19 cellular contexts compared by ENCODE assay signal in genomic region chr16:18855196-18855595, GRCh38. TPM values are rescaled to one million over a fixed set of nuclear protein-coding genes. Genes with fewer than 3 reads are reported as not detected.
DNase-seq lines count a peak whose midpoint lies in the region; ATAC-seq and TF ChIP-seq lines count a peak whose summit lies in the region.
"Had no signal": no experiment of that assay in that cellular context is flagged by ENCODE, and none has a peak within 500 bp of the region (broad histone marks: within the 10 kb centered on the region; RNA-seq: fewer than 3 reads in every experiment).

No MANE protein-coding gene starts in this region.

- peaks cover 73% of the 10 kb centered on the region for H3K36me3 Mint-ChIP-seq in stimulated activated naive CD8-positive, alpha-beta T cell treated with anti-CD3 and anti-CD28 coated beads, Interleukin-15, Interleukin-2, amounts not matched to agents 100 ng/mL and 50 ng/mL, for 24 hours (ENCODE audit: low read depth)
- H3K36me3 Mint-ChIP-seq in activated T-helper 17 cell treated with anti-CD3 and anti-CD28 coated beads, Interleukin-2, amount 50 U/mL, for 72 hours (ENCODE audit: low read depth), result peaks cover 99% of the 10 kb centered on the region
- peaks cover 0 to 89% (median 18%) of the 10 kb centered on the region in 3 donors for H3K36me3 Mint-ChIP-seq in naive thymus-derived CD8-positive, alpha-beta T cell

- ATAC-seq in stimulated activated naive CD8-positive, alpha-beta T cell treated with anti-CD3 and anti-CD28 coated beads, Interleukin-15, Interleukin-2, amounts not matched to agents 100 U/mL and 50 U/mL, for 24 hours, result no peak
- no peak for ATAC-seq in activated T-helper 17 cell treated with anti-CD3 and anti-CD28 coated beads, Interleukin-2, amount 50 U/mL, for 72 hours (replicated peaks)
- ATAC-seq in naive thymus-derived CD8-positive, alpha-beta T cell, result no peak
- ATAC-seq in HG03457 (IDR thresholded peaks at IDR 0.05; ENCODE audit: unreplicated experiment) (no peak), right cardiac atrium (no peak)

- H3K4me1 Mint-ChIP-seq in stimulated activated naive CD8-positive, alpha-beta T cell treated with anti-CD3 and anti-CD28 coated beads, Interleukin-15, Interleukin-2, amounts not matched to agents 100 ng/mL and 50 ng/mL, for 24 hours (ENCODE audit: low read depth), result peaks cover 27% of the 10 kb centered on the region
- H3K4me1 Mint-ChIP-seq in activated T-helper 17 cell treated with anti-CD3 and anti-CD28 coated beads, Interleukin-2, amount 50 U/mL, for 72 hours, result peaks cover 11% of the 10 kb centered on the region
- peaks cover 0 to 11% (median 7%) of the 10 kb centered on the region in 4 donors for H3K4me1 Mint-ChIP-seq in naive thymus-derived CD8-positive, alpha-beta T cell

- H3K27me3 Mint-ChIP-seq in stimulated activated naive CD8-positive, alpha-beta T cell treated with anti-CD3 and anti-CD28 coated beads, Interleukin-15, Interleukin-2, amounts not matched to agents 100 ng/mL and 50 ng/mL, for 24 hours, result no peaks in the 10 kb centered on the region
- H3K27me3 Mint-ChIP-seq in activated T-helper 17 cell treated with anti-CD3 and anti-CD28 coated beads, Interleukin-2, amount 50 U/mL, for 72 hours, result no peaks in the 10 kb centered on the region
- no peaks in the 10 kb centered on the region for H3K27me3 Mint-ChIP-seq in naive thymus-derived CD8-positive, alpha-beta T cell
- H3K27me3 Mint-ChIP-seq: activated naive CD8-positive, alpha-beta T cell treated with anti-CD3 and anti-CD28 coated beads, Interleukin-2, amount 10 ng/mL, durations not matched to agents 7 days and 5 days had no signal

- POLR2A ChIA-PET in naive thymus-derived CD8-positive, alpha-beta T cell (lab: Charles Lee), result no interaction called here

- no peak for TF ChIP-seq CTCF in ascending aorta (IDR thresholded peaks at IDR 0.05)

- DNase-seq in stimulated activated naive CD8-positive, alpha-beta T cell treated with anti-CD3 and anti-CD28 coated beads, Interleukin-15, Interleukin-2, amounts not matched to agents 100 U/mL and 50 U/mL, for 24 hours, result no peak
- DNase-seq in naive thymus-derived CD8-positive, alpha-beta T cell, result no peak
- no peak for DNase-seq in ascending aorta (ENCODE audit: low spot score in 2 of 2)
- DNase-seq in right cardiac atrium, result no peak
- DNase-seq: activated naive CD8-positive, alpha-beta T cell treated with anti-CD3 and anti-CD28 coated beads, Interleukin-2, amount 10 ng/mL, durations not matched to agents 7 days and 5 days; activated T-cell treated with anti-CD3 and anti-CD28 coated beads for 4 hours; cerebellar nuclear complex; NCI-H1092 treated with DMSO at 0.1 percent for 48 hours; NCI-H1930; NCI-H2227 treated with DMSO at 0.1 percent for 48 hours; stimulated activated CD4-positive, alpha-beta T cell treated with anti-CD3 and anti-CD28 coated beads, Interleukin-2, amount 100 ng/mL, for 24 hours; T-helper 2 cell had no signal

- no peaks in the 10 kb centered on the region for H3K9me3 Mint-ChIP-seq in stimulated activated naive CD8-positive, alpha-beta T cell treated with anti-CD3 and anti-CD28 coated beads, Interleukin-15, Interleukin-2, amounts not matched to agents 100 ng/mL and 50 ng/mL, for 24 hours
- H3K9me3 Mint-ChIP-seq in activated T-helper 17 cell treated with anti-CD3 and anti-CD28 coated beads, Interleukin-2, amount 50 U/mL, for 72 hours, result no peaks in the 10 kb centered on the region
- no peaks in the 10 kb centered on the region for H3K9me3 Mint-ChIP-seq in naive thymus-derived CD8-positive, alpha-beta T cell
- H3K9me3 Mint-ChIP-seq: activated naive CD8-positive, alpha-beta T cell treated with anti-CD3 and anti-CD28 coated beads, Interleukin-2, amount 10 ng/mL, durations not matched to agents 7 days and 5 days had no signal

- intact Hi-C loops in ascending aorta (cut with DNase I), result no loop called here
- intact Hi-C loops in right cardiac atrium (cut with DNase I), result no loop called here

- H3K36me3 ChIP-seq in ascending aorta, result peaks cover 36 to 56% of the 10 kb centered on the region in 2 donors

- WGBS in right cardiac atrium, result 98% methylated on average over 1 of the region's 1 CpG

- no peaks in the 10 kb centered on the region for H3K27me3 ChIP-seq in ascending aorta
- H3K27me3 ChIP-seq in right cardiac atrium (ENCODE audit: control insufficient read depth, insufficient read depth), result no peaks in the 10 kb centered on the region
- H3K27me3 ChIP-seq: SJSA1, vagina had no signal

- H3K4me3 ChIP-seq in ascending aorta (no peak overlapping the region), right cardiac atrium (ENCODE audit: low read length) (no peak overlapping the region)
- H3K4me3 ChIP-seq: SJSA1, skin epidermis, thoracic aorta, vagina had no signal

- H3K4me1 ChIP-seq in ascending aorta, result no peaks in the 10 kb centered on the region
- H3K4me1 ChIP-seq in right cardiac atrium (ENCODE audit: control insufficient read depth, insufficient read depth, low read length), result no peaks in the 10 kb centered on the region
- H3K4me1 ChIP-seq: SJSA1, vagina had no signal

- peak overlapping the region; percentile 30 for H3K27ac Mint-ChIP-seq in stimulated activated naive CD8-positive, alpha-beta T cell treated with anti-CD3 and anti-CD28 coated beads, Interleukin-15, Interleukin-2, amounts not matched to agents 100 ng/mL and 50 ng/mL, for 24 hours
- H3K27ac Mint-ChIP-seq in activated T-helper 17 cell treated with anti-CD3 and anti-CD28 coated beads, Interleukin-2, amount 50 U/mL, for 72 hours, result peak overlapping the region; percentile 31
- H3K27ac Mint-ChIP-seq in naive thymus-derived CD8-positive, alpha-beta T cell, result peak overlapping the region in 8 of 10 donors; percentile 10 to 90 (median 44)
- H3K27ac Mint-ChIP-seq: activated naive CD8-positive, alpha-beta T cell treated with anti-CD3 and anti-CD28 coated beads, Interleukin-2, amount 10 ng/mL, durations not matched to agents 7 days and 5 days had no signal

- no peaks in the 10 kb centered on the region for H3K9me3 ChIP-seq in ascending aorta
- no peaks in the 10 kb centered on the region for H3K9me3 ChIP-seq in right cardiac atrium (ENCODE audit: control insufficient read depth, low read length)
- H3K9me3 ChIP-seq: SJSA1, thoracic aorta, vagina had no signal

- H3K27ac ChIP-seq in ascending aorta (no peak overlapping the region), right cardiac atrium (ENCODE audit: low read length) (no peak overlapping the region)
- H3K27ac ChIP-seq: SJSA1, thoracic aorta, vagina had no signal

- H3K4me3 Mint-ChIP-seq in stimulated activated naive CD8-positive, alpha-beta T cell treated with anti-CD3 and anti-CD28 coated beads, Interleukin-15, Interleukin-2, amounts not matched to agents 100 ng/mL and 50 ng/mL, for 24 hours, result no peak overlapping the region
- H3K4me3 Mint-ChIP-seq in activated T-helper 17 cell treated with anti-CD3 and anti-CD28 coated beads, Interleukin-2, amount 50 U/mL, for 72 hours, result no peak overlapping the region
- H3K4me3 Mint-ChIP-seq in naive thymus-derived CD8-positive, alpha-beta T cell, result no peak overlapping the region
- H3K4me3 Mint-ChIP-seq: activated naive CD8-positive, alpha-beta T cell treated with anti-CD3 and anti-CD28 coated beads, Interleukin-2, amount 10 ng/mL, durations not matched to agents 7 days and 5 days had no signal

RNA-seq across cellular contexts. Expression of gene ARL6IP1, which starts 53.8 kb away (rescaled TPM):
- 100 to 1,000 TPM; 120 to 133 TPM for total RNA-seq in activated T-helper 17 cell treated with anti-CD3 and anti-CD28 coated beads, Interleukin-2, amount 50 U/mL, for 72 hours
- 100 to 1,000 TPM; 102 to 106 TPM for total RNA-seq in naive thymus-derived CD8-positive, alpha-beta T cell
- 100 to 1,000 TPM; 157 to 210 (median 169) TPM for polyA plus RNA-seq in naive thymus-derived CD8-positive, alpha-beta T cell
- total RNA-seq in ascending aorta (71.6 TPM), right cardiac atrium (10 to 100 TPM; 25.5 to 37.9 (median 26.9) TPM)
- 32.5 TPM for polyA plus RNA-seq in right cardiac atrium
